ENCODE assay signal across 10 cellular contexts in genomic region chr5:69136296-69136695, GRCh38.
DNase-seq lines count a peak whose midpoint lies in the region; ATAC-seq and TF ChIP-seq lines count a peak whose summit lies in the region.
"Had no signal": no experiment of that assay in that cellular context is flagged by ENCODE, and none has a peak within 500 bp of the region (broad histone marks: within the 10 kb centered on the region; RNA-seq: fewer than 3 reads in every experiment).

No MANE protein-coding gene starts in this region.

- H3K4me1 ChIP-seq in adipocyte (ENCODE audit: control insufficient read depth, insufficient read depth, low read length) (peaks cover 25% of the 10 kb centered on the region), MM.1S (ENCODE audit: low read length) (no peaks in the 10 kb centered on the region)

- H3K9ac ChIP-seq in adipocyte (ENCODE audit: low read length) (peak overlapping the region; percentile 39), MM.1S (ENCODE audit: low read length) (no peak overlapping the region)

- no peaks in the 10 kb centered on the region for H3K4me1 Mint-ChIP-seq in T-helper 2 cell treated with Interferon-gamma antibody and Interleukin-4, amounts not matched to agents 5 μg/mL and 100 μg/mL, for 36 hours (ENCODE audit: low read depth)

- in situ Hi-C loops in GM13977 (cut with MboI; ENCODE audit: low pct_unique_long_range_greater_than_20kb, low sequenced_read_pairs, unreplicated experiment) (no loop called here), ACHN (cut with HindIII; ENCODE audit: low pct_ligation_motif_present, low pct_unique_long_range_greater_than_20kb, low sequenced_read_pairs) (no loop called here)

- no peak overlapping the region for H2AFZ ChIP-seq in MM.1S (ENCODE audit: low read length)

- H3K36me3 ChIP-seq in adipocyte (ENCODE audit: control insufficient read depth, insufficient read depth, low read length, severe bottlenecking), result peaks cover 4% of the 10 kb centered on the region
- no peaks in the 10 kb centered on the region for H3K36me3 ChIP-seq in MM.1S (replicated peaks; ENCODE audit: insufficient read depth, low read length)

- peaks cover 8% of the 10 kb centered on the region for H3K9me3 ChIP-seq in adipocyte (ENCODE audit: control insufficient read depth, low read length)
- no peaks in the 10 kb centered on the region for H3K9me3 ChIP-seq in MM.1S (replicated peaks; ENCODE audit: insufficient read depth, low read length)

- H3K9me3 Mint-ChIP-seq in T-helper 2 cell treated with Interferon-gamma antibody and Interleukin-4, amounts not matched to agents 5 μg/mL and 100 μg/mL, for 36 hours, result peaks cover 14% of the 10 kb centered on the region

- no peak overlapping the region for H3K27ac ChIP-seq in MM.1S (ENCODE audit: low read length)

- H3K27me3 ChIP-seq in adipocyte (replicated peaks; ENCODE audit: control insufficient read depth, insufficient read depth, low read length) (no peaks in the 10 kb centered on the region), MM.1S (replicated peaks; ENCODE audit: insufficient read depth, low read length) (no peaks in the 10 kb centered on the region)

- no peaks in the 10 kb centered on the region for H3F3A ChIP-seq in MM.1S (ENCODE audit: insufficient read depth, low read length)

- no peaks in the 10 kb centered on the region for H3K9me2 ChIP-seq in MM.1S (replicated peaks; ENCODE audit: insufficient read depth, low read length)

- H3K4me2 ChIP-seq in MM.1S (ENCODE audit: low read depth, low read length), result no peak overlapping the region

- H3K4me3 ChIP-seq in adipocyte (ENCODE audit: low read length) (peak overlapping the region; percentile 7), MM.1S (ENCODE audit: low read length) (no peak overlapping the region)

- H3K79me2 ChIP-seq in MM.1S (ENCODE audit: low read length), result no peaks in the 10 kb centered on the region

- H3K36me3 Mint-ChIP-seq in T-helper 2 cell treated with Interferon-gamma antibody and Interleukin-4, amounts not matched to agents 5 μg/mL and 100 μg/mL, for 36 hours (ENCODE audit: low read depth), result peaks cover 7% of the 10 kb centered on the region

- no peak overlapping the region for H3K27ac Mint-ChIP-seq in T-helper 2 cell treated with Interferon-gamma antibody and Interleukin-4, amounts not matched to agents 5 μg/mL and 100 μg/mL, for 36 hours

- no peak overlapping the region for H3K4me3 Mint-ChIP-seq in T-helper 2 cell treated with Interferon-gamma antibody and Interleukin-4, amounts not matched to agents 5 μg/mL and 100 μg/mL, for 36 hours

- ATAC-seq in GM21447 (IDR thresholded peaks at IDR 0.05; ENCODE audit: unreplicated experiment) (peak; percentile 93), HG03342 (IDR thresholded peaks at IDR 0.05; ENCODE audit: unreplicated experiment) (peak; percentile 96)

- H4K20me1 ChIP-seq in MM.1S (ENCODE audit: insufficient read depth, low read length), result no peaks in the 10 kb centered on the region

- peak; percentile 74 for DNase-seq in GM13977 (ENCODE audit: low spot score)
- DNase-seq in adipocyte (ENCODE audit: low read depth), result peak; percentile 59
- DNase-seq in MM.1S, result no peak
- no peak for DNase-seq in T-helper 2 cell treated with Interferon-gamma antibody and Interleukin-4, amounts not matched to agents 5 μg/mL and 100 μg/mL, for 36 hours (ENCODE audit: low spot score)
- DNase-seq in amniotic stem cell (lab: John Stamatoyannopoulos, UW), result no peak
- no peak for DNase-seq in ACHN
- DNase-seq: activated T-cell treated with anti-CD3 and anti-CD28 coated beads, Interleukin-2, amount 50 U/mL, for 48 hours; stimulated activated CD4-positive, alpha-beta T cell treated with anti-CD3 and anti-CD28 coated beads, Interleukin-4, amount 100 ng/mL, for 24 hours had no signal

- H3K27me3 Mint-ChIP-seq in T-helper 2 cell treated with Interferon-gamma antibody and Interleukin-4, amounts not matched to agents 5 μg/mL and 100 μg/mL, for 36 hours (ENCODE audit: low read depth), result no peaks in the 10 kb centered on the region

- TF ChIP-seq CTCF in GM13977 (IDR thresholded peaks at IDR 0.05; ENCODE audit: extremely low read depth, insufficient read depth, missing control alignments) (no peak), MM.1S (IDR thresholded peaks at IDR 0.05; ENCODE audit: low read length) (no peak)

Comparison
In these comparisons a context has a peak if more than half of its experiments do, and no peak if none do; other contexts are left out.
1. DNase-seq: peak in GM13977 (single experiment) and adipocyte (single experiment); none in MM.1S (single experiment), T-helper 2 cell treated with Interferon-gamma antibody and Interleukin-4, amounts not matched to agents 5 μg/mL and 100 μg/mL, for 36 hours (single experiment), amniotic stem cell (single experiment) and ACHN (single experiment).